ENCODE assay signal across 32 cellular contexts in the genomic region with DNA sequence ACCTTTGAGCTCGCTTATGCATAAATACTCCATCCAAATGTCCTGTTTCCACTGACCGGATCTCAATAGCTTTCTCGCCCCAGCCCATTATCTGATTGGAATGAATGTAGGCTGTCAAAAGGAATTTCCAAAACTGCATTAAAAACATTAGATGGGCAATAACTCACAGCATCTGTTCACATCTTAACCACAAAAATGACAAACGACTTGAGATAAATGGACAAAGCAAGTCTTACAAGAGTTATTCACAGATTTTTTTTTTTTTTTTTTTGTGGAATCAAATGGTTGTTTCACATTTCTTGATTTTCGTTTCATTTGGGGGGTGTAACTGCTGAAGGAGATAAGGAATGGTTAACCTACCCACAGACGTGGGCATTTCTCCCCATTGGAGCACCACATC. TPM values are rescaled to one million over a fixed set of nuclear protein-coding genes. Genes with fewer than 3 reads are reported as not detected.
"Had no signal": no experiment of that assay in that cellular context is flagged by ENCODE, and none has a peak within 500 bp of the region (broad histone marks: within the 10 kb centered on the region; RNA-seq: fewer than 3 reads in every experiment).

No MANE protein-coding gene starts in this region.

- H3K4me1 ChIP-seq: left lung, lower lobe of right lung, pancreas, prostate gland, spleen, suprapubic skin, tibial artery, upper lobe of right lung had no signal

- H3K4me3 Mint-ChIP-seq: immature natural killer cell; naive thymus-derived CD8-positive, alpha-beta T cell; nephron; neural crest cell; stimulated activated effector memory CD8-positive, alpha-beta T cell treated with anti-CD3 and anti-CD28 coated beads, Interleukin-12 subunit alpha, Interleukin-12 subunit beta, amount 100 ng/mL, for 72 hours; stimulated activated naive CD8-positive, alpha-beta T cell treated with anti-CD3 and anti-CD28 coated beads, Interleukin-15, Interleukin-2, amounts not matched to agents 100 ng/mL and 50 ng/mL, for 24 hours had no signal

- H3K4me1 Mint-ChIP-seq: nephron; neural crest cell; stimulated activated effector memory CD8-positive, alpha-beta T cell treated with anti-CD3 and anti-CD28 coated beads, Interleukin-12 subunit alpha, Interleukin-12 subunit beta, amount 100 ng/mL, for 72 hours had no signal

- H3K27ac ChIP-seq: left lung, lower lobe of right lung, pancreas, prostate gland, spleen, suprapubic skin, thoracic aorta, tibial artery, upper lobe of right lung had no signal

- H3K4me3 ChIP-seq: left lung, lower lobe of right lung, pancreas, prostate gland, spleen, suprapubic skin, thoracic aorta, tibial artery, upper lobe of right lung had no signal

- H3K9me3 ChIP-seq: left lung, lower lobe of right lung, pancreas, prostate gland, spleen, suprapubic skin, thoracic aorta, tibial artery, upper lobe of right lung had no signal

- H3K27me3 Mint-ChIP-seq: naive thymus-derived CD8-positive, alpha-beta T cell; stimulated activated naive CD8-positive, alpha-beta T cell treated with anti-CD3 and anti-CD28 coated beads, Interleukin-15, Interleukin-2, amounts not matched to agents 100 ng/mL and 50 ng/mL, for 24 hours had no signal

- H3K9me3 Mint-ChIP-seq: immature natural killer cell; naive thymus-derived CD8-positive, alpha-beta T cell; nephron; neural crest cell; stimulated activated effector memory CD8-positive, alpha-beta T cell treated with anti-CD3 and anti-CD28 coated beads, Interleukin-12 subunit alpha, Interleukin-12 subunit beta, amount 100 ng/mL, for 72 hours; stimulated activated naive CD8-positive, alpha-beta T cell treated with anti-CD3 and anti-CD28 coated beads, Interleukin-15, Interleukin-2, amounts not matched to agents 100 ng/mL and 50 ng/mL, for 24 hours had no signal

- H3K27ac Mint-ChIP-seq: immature natural killer cell; naive thymus-derived CD8-positive, alpha-beta T cell; nephron; stimulated activated effector memory CD8-positive, alpha-beta T cell treated with anti-CD3 and anti-CD28 coated beads, Interleukin-12 subunit alpha, Interleukin-12 subunit beta, amount 100 ng/mL, for 72 hours; stimulated activated naive CD8-positive, alpha-beta T cell treated with anti-CD3 and anti-CD28 coated beads, Interleukin-15, Interleukin-2, amounts not matched to agents 100 ng/mL and 50 ng/mL, for 24 hours had no signal

- H3K27me3 ChIP-seq: left lung, pancreas, spleen, suprapubic skin, tibial artery, upper lobe of right lung had no signal

- DNase-seq: immature natural killer cell; kidney; left colon; left lung; lower lobe of right lung; mammary epithelial cell; mesenchymal stem cell; naive thymus-derived CD8-positive, alpha-beta T cell; nucleus accumbens; pancreas; posterior cingulate gyrus; retina; right cardiac atrium; small intestine; spleen; stimulated activated CD4-positive, alpha-beta T cell treated with anti-CD3 and anti-CD28 coated beads, Interleukin-4, amount 100 ng/mL, for 24 hours; stimulated activated naive CD4-positive, alpha-beta T cell; tibial artery; trophoblast cell; upper lobe of right lung had no signal

- H3K36me3 ChIP-seq: pancreas, prostate gland, suprapubic skin, thoracic aorta had no signal

- FAIRE-seq: islet of Langerhans, kidney, pancreas, small intestine, urothelium cell line had no signal

RNA-seq across cellular contexts. Expression of a gene that starts 39.7 kb away (rescaled TPM):
- total RNA-seq: left colon; left lung; lower lobe of right lung; mammary epithelial cell; naive thymus-derived CD8-positive, alpha-beta T cell; neural crest cell; osteoblast; prostate gland; right cardiac atrium; sciatic nerve; spleen; subcutaneous adipose tissue; thoracic aorta; upper lobe of right lung had no signal
- polyA plus RNA-seq: immature natural killer cell; mammary epithelial cell; naive thymus-derived CD8-positive, alpha-beta T cell; right cardiac atrium; spleen had no signal
